18 cellular contexts compared by ENCODE assay signal in the genomic region with DNA sequence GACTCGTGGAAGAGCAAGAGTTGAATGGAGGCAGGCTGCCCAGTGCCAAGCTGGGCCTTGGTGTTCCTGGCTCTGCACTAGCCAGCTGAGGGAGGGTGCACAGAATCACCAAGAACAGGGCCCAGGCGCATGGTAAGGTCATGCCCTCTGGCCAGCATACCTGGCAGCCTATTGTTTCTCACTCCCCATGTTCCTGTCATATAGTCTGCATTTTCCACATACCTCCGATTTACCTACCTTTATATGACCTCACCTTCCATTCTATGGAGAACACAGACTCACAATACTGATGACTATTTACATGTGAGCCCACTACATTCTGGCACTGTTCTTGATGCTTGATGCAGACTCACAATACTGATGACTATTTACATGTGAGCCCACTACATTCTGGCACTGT. TPM values are rescaled to one million over a fixed set of nuclear protein-coding genes. Genes with fewer than 3 reads are reported as not detected.
DNase-seq lines count a peak whose midpoint lies in the region; ATAC-seq and TF ChIP-seq lines count a peak whose summit lies in the region.
"Had no signal": no experiment of that assay in that cellular context is flagged by ENCODE, and none has a peak within 500 bp of the region (broad histone marks: within the 10 kb centered on the region; RNA-seq: fewer than 3 reads in every experiment).

No MANE protein-coding gene starts in this region.

- TF ChIP-seq CTCF in natural killer cell (IDR thresholded peaks at IDR 0.05) (no peak), esophagus squamous epithelium (IDR thresholded peaks at IDR 0.05) (no peak)

- H2BK120ac ChIP-seq in mesendoderm (ENCODE audit: low read depth, low read length) = no peak overlapping the region

- H3K79me2 ChIP-seq in mesendoderm (ENCODE audit: control insufficient read depth, insufficient read depth, low read length) = no peaks in the 10 kb centered on the region

- no peak overlapping the region for H3K4me3 Mint-ChIP-seq in natural killer cell treated with Interleukin-12 subunit alpha and Interleukin-12 subunit beta and Interleukin-15 and Interleukin-18, amount 100 ng/mL, for 72 hours
- H3K4me3 Mint-ChIP-seq in natural killer cell = no peak overlapping the region
- H3K4me3 Mint-ChIP-seq: B cell; CD4-positive, alpha-beta T cell; CD8-positive, alpha-beta T cell had no signal

- no CpG with 5 or more reads among the region's 3 CpGs for WGBS in mesendoderm (ENCODE audit: extremely low coverage, insufficient coverage, low lambda C conversion rate)
- 90 to 95% methylated on average over 2 of the region's 3 CpGs for WGBS in esophagus squamous epithelium, 2 donors

- no peaks in the 10 kb centered on the region for H3K9me3 Mint-ChIP-seq in natural killer cell treated with Interleukin-12 subunit alpha and Interleukin-12 subunit beta and Interleukin-15 and Interleukin-18, amount 100 ng/mL, for 72 hours
- no peaks in the 10 kb centered on the region for H3K9me3 Mint-ChIP-seq in natural killer cell
- H3K9me3 Mint-ChIP-seq: CD4-positive, alpha-beta T cell; CD8-positive, alpha-beta T cell had no signal

- peaks cover 29 to 31% of the 10 kb centered on the region in 2 donors for H3K4me1 Mint-ChIP-seq in natural killer cell treated with Interleukin-12 subunit alpha and Interleukin-12 subunit beta and Interleukin-15 and Interleukin-18, amount 100 ng/mL, for 72 hours (ENCODE audit: low read depth in 2 of 2)
- H3K4me1 Mint-ChIP-seq in natural killer cell = peaks cover 31% of the 10 kb centered on the region in 2 donors

- H3K23ac ChIP-seq in mesendoderm (ENCODE audit: low read length) = no peak overlapping the region

- H3K27ac ChIP-seq in mesendoderm (ENCODE audit: low read depth, low read length) = no peak overlapping the region
- no peak overlapping the region for H3K27ac ChIP-seq in esophagus squamous epithelium
- H3K27ac ChIP-seq: 22Rv1; A549; BLaER1 treated with 17β-estradiol and CSF1 and Interleukin-3, amounts not matched to agents 10 nM and 100 nM; C4-2B had no signal

- no peak overlapping the region for H3K18ac ChIP-seq in mesendoderm (ENCODE audit: low read length)

- no peaks in the 10 kb centered on the region for H3K9me3 ChIP-seq in esophagus squamous epithelium
- H3K9me3 ChIP-seq: A549; BLaER1 treated with 17β-estradiol and CSF1 and Interleukin-3, amounts not matched to agents 10 nM and 100 nM; Caco-2 had no signal

- H3K36me3 ChIP-seq in mesendoderm (ENCODE audit: control insufficient read depth, insufficient read depth, low read length) = no peaks in the 10 kb centered on the region
- no peaks in the 10 kb centered on the region for H3K36me3 ChIP-seq in esophagus squamous epithelium
- H3K36me3 ChIP-seq: BLaER1 treated with 17β-estradiol and CSF1 and Interleukin-3, amounts not matched to agents 10 nM and 100 nM had no signal

- intact Hi-C loops in natural killer cell (cut with micrococcal nuclease) (loop anchor here (10.0 kb wide), 1 partner anchor 473 kb away; no protein-coding TSS in a partner anchor), esophagus squamous epithelium (cut with DNase I) (loop anchor here (10.0 kb wide), 2 partner anchors 117 to 633 kb away; no protein-coding TSS in a partner anchor)

- no peak overlapping the region for H2BK5ac ChIP-seq in mesendoderm (ENCODE audit: low read length)

- H3K9ac ChIP-seq in mesendoderm (ENCODE audit: low read length) = no peak overlapping the region
- H3K9ac ChIP-seq: BLaER1 treated with 17β-estradiol and CSF1 and Interleukin-3, amounts not matched to agents 10 nM and 100 nM had no signal

- no peak overlapping the region for H4K5ac ChIP-seq in mesendoderm (ENCODE audit: low read length)

- no peaks in the 10 kb centered on the region for H3K4me1 ChIP-seq in mesendoderm (ENCODE audit: control insufficient read depth, low read depth, low read length)
- H3K4me1 ChIP-seq in esophagus squamous epithelium = peaks cover 18 to 62% (median 33%) of the 10 kb centered on the region in 3 donors
- H3K4me1 ChIP-seq: A549, Caco-2 had no signal

- H3K56ac ChIP-seq in mesendoderm (ENCODE audit: low read length) = no peak overlapping the region

- no peak for ATAC-seq in natural killer cell treated with Interleukin-12 subunit alpha and Interleukin-12 subunit beta and Interleukin-15 and Interleukin-18, amount 100 ng/mL, for 72 hours
- ATAC-seq in natural killer cell = no peak
- ATAC-seq in HG03432 (IDR thresholded peaks at IDR 0.05; ENCODE audit: unreplicated experiment) = no peak
- ATAC-seq: A549; CD8-positive, alpha-beta T cell had no signal

- H3K4me3 ChIP-seq in mesendoderm (ENCODE audit: low read length) (no peak overlapping the region), esophagus squamous epithelium (no peak overlapping the region)
- H3K4me3 ChIP-seq: A549; BLaER1 treated with 17β-estradiol and CSF1 and Interleukin-3, amounts not matched to agents 10 nM and 100 nM had no signal

- DNase-seq in natural killer cell treated with Interleukin-12 subunit alpha and Interleukin-12 subunit beta and Interleukin-15 and Interleukin-18, amount 100 ng/mL, for 72 hours (ENCODE audit: low spot score) = peak; percentile 12
- DNase-seq in natural killer cell (no peak), mesendoderm (peak; percentile 66), esophagus squamous epithelium (lab: John Stamatoyannopoulos, UW) (no peak)
- DNase-seq: AML-193; Caco-2; Calu3; CD4-positive, alpha-beta T cell; CD8-positive, alpha-beta T cell; DMS79 treated with DMSO at 0.1 percent for 48 hours; GF-D8 had no signal

- H2AK5ac ChIP-seq in mesendoderm (ENCODE audit: low read length) = no peak overlapping the region

- TF ChIP-seq POLR2A in esophagus squamous epithelium (IDR thresholded peaks at IDR 0.05) = no peak

- peaks cover 10 to 12% of the 10 kb centered on the region in 2 donors for H3K27me3 Mint-ChIP-seq in natural killer cell treated with Interleukin-12 subunit alpha and Interleukin-12 subunit beta and Interleukin-15 and Interleukin-18, amount 100 ng/mL, for 72 hours
- peaks cover 5 to 8% of the 10 kb centered on the region in 2 donors for H3K27me3 Mint-ChIP-seq in natural killer cell (ENCODE audit: low read depth in 2 of 2)

- H3K79me1 ChIP-seq in mesendoderm (ENCODE audit: low read length) = no peaks in the 10 kb centered on the region

- H3K4ac ChIP-seq in mesendoderm (ENCODE audit: low read depth, low read length) = no peak overlapping the region

- H3K27me3 ChIP-seq in mesendoderm (ENCODE audit: insufficient read depth, low read length, poor library complexity) (peaks cover 4% of the 10 kb centered on the region), esophagus squamous epithelium (peaks cover 0 to 8% (median 0%) of the 10 kb centered on the region in 4 donors)

- no peak overlapping the region for H3K27ac Mint-ChIP-seq in natural killer cell treated with Interleukin-12 subunit alpha and Interleukin-12 subunit beta and Interleukin-15 and Interleukin-18, amount 100 ng/mL, for 72 hours
- H3K27ac Mint-ChIP-seq in natural killer cell = no peak overlapping the region
- H3K27ac Mint-ChIP-seq: B cell; CD4-positive, alpha-beta T cell; CD8-positive, alpha-beta T cell had no signal

- H3K36me3 Mint-ChIP-seq in natural killer cell treated with Interleukin-12 subunit alpha and Interleukin-12 subunit beta and Interleukin-15 and Interleukin-18, amount 100 ng/mL, for 72 hours = no peaks in the 10 kb centered on the region
- H3K36me3 Mint-ChIP-seq in natural killer cell = no peaks in the 10 kb centered on the region
- H3K36me3 Mint-ChIP-seq: CD8-positive, alpha-beta T cell had no signal

- H4K8ac ChIP-seq in mesendoderm (ENCODE audit: low read depth, low read length) = no peak overlapping the region

- no peak overlapping the region for H3K4me2 ChIP-seq in mesendoderm (ENCODE audit: low read length)
- H3K4me2 ChIP-seq: A549; BLaER1 treated with 17β-estradiol and CSF1 and Interleukin-3, amounts not matched to agents 10 nM and 100 nM had no signal

- H2BK15ac ChIP-seq in mesendoderm (replicated peaks; ENCODE audit: low read depth) = no peak overlapping the region

RNA-seq across cellular contexts. Expression of a gene that starts 5.4 kb away (rescaled TPM):
- total RNA-seq in natural killer cell treated with Interleukin-12 subunit alpha and Interleukin-12 subunit beta and Interleukin-15 and Interleukin-18, amount 100 ng/mL, for 72 hours = not detected
- total RNA-seq in natural killer cell (1 to 10 TPM in 2 of 3 donors, under 1 TPM in 1; 0.87 to 1.5 (median 1.1) TPM), esophagus squamous epithelium (10 to 100 TPM in 1 of 4 donors, 1 to 10 TPM in 3; 4.3 to 28.8 (median 6.9) TPM)
- polyA plus RNA-seq in mesendoderm (2013, experiment 1 of 2) = 0.14 TPM
- 0.08 TPM for polyA plus RNA-seq in mesendoderm (2013, experiment 2 of 2)
- total RNA-seq: A172, B cell, Calu3 had no signal
- polyA plus RNA-seq: A549 had no signal

RNA-seq across cellular contexts. Expression of a gene that starts 55.5 kb away (rescaled TPM):
- 10 to 100 TPM; 50.7 to 75.7 TPM for total RNA-seq in natural killer cell treated with Interleukin-12 subunit alpha and Interleukin-12 subunit beta and Interleukin-15 and Interleukin-18, amount 100 ng/mL, for 72 hours
- total RNA-seq in natural killer cell = 10 to 100 TPM; 32.8 to 46.6 (median 36.0) TPM
- 59.3 TPM for polyA plus RNA-seq in mesendoderm (2013, experiment 1 of 2)
- polyA plus RNA-seq in mesendoderm (2013, experiment 2 of 2) = 59.2 TPM
- 10 to 100 TPM; 28.8 to 59.9 (median 47.6) TPM for total RNA-seq in esophagus squamous epithelium

RNA-seq across cellular contexts. Expression of a gene that starts 55.6 kb away (rescaled TPM):
- 100 to 1,000 TPM in 1 of 2 donors, 10 to 100 TPM in 1; 63.8 to 122 TPM for total RNA-seq in natural killer cell treated with Interleukin-12 subunit alpha and Interleukin-12 subunit beta and Interleukin-15 and Interleukin-18, amount 100 ng/mL, for 72 hours
- 10 to 100 TPM; 62.3 to 100.0 (median 78.6) TPM for total RNA-seq in natural killer cell
- 41.9 TPM for polyA plus RNA-seq in mesendoderm (2013, experiment 1 of 2)
- 43.4 TPM for polyA plus RNA-seq in mesendoderm (2013, experiment 2 of 2)
- total RNA-seq in esophagus squamous epithelium = 10 to 100 TPM; 64.6 to 93.8 (median 73.0) TPM

Comparison
In these comparisons a context has a peak if more than half of its experiments do, and no peak if none do; other contexts are left out.
1. DNase-seq: peak in natural killer cell treated with Interleukin-12 subunit alpha and Interleukin-12 subunit beta and Interleukin-15 and Interleukin-18, amount 100 ng/mL, for 72 hours (single experiment) and mesendoderm (single experiment); none in natural killer cell (single experiment) and esophagus squamous epithelium (single experiment).